ENCODE assay signal across 29 cellular contexts in genomic region chr2:198659471-198659870, GRCh38.
"Had no signal": no experiment of that assay in that cellular context is flagged by ENCODE, and none has a peak within 500 bp of the region (broad histone marks: within the 10 kb centered on the region; RNA-seq: fewer than 3 reads in every experiment).

No MANE protein-coding gene starts in this region.

- H3K4me3 ChIP-seq: left ventricle myocardium inferior, lung, neural progenitor cell, psoas muscle, right atrium auricular region, right lobe of liver, suprapubic skin, thoracic aorta, tibial artery, vagina had no signal

- H3K4me3 Mint-ChIP-seq: immature natural killer cell; mesothelial cell of epicardium; natural killer cell; nephron progenitor cell; neural progenitor cell; stimulated activated naive B cell treated with anti-CD40 and anti-IgM and Interleukin-4, amounts not matched to agents 10 μg/mL and 1 μg/mL and 100 μg/mL, for 72 hours; type B pancreatic cell had no signal

- H3K27ac Mint-ChIP-seq: immature natural killer cell; mesothelial cell of epicardium; naive B cell; natural killer cell; nephron progenitor cell; neural progenitor cell; stimulated activated naive B cell treated with anti-CD40 and anti-IgM and Interleukin-4, amounts not matched to agents 10 μg/mL and 1 μg/mL and 100 μg/mL, for 72 hours; type B pancreatic cell had no signal

- H3K9ac ChIP-seq: neural progenitor cell, parathyroid adenoma had no signal

- H3K9me3 ChIP-seq: left ventricle myocardium inferior, neutrophil, psoas muscle, right atrium auricular region, right lobe of liver, suprapubic skin, thoracic aorta, tibial artery, vagina had no signal

- H3K27me3 ChIP-seq: neural progenitor cell, neutrophil, right atrium auricular region, right lobe of liver, suprapubic skin, tibial artery, vagina had no signal

- H3K27ac ChIP-seq: left ventricle myocardium inferior, neural progenitor cell, neutrophil, parathyroid adenoma, psoas muscle, right atrium auricular region, right lobe of liver, suprapubic skin, thoracic aorta, tibial artery, vagina had no signal

- DNase-seq: head of caudate nucleus; hippocampal formation; immature natural killer cell; kidney; left ventricle myocardium inferior; mesendoderm; naive B cell; natural killer cell; nephron progenitor cell; occipital lobe; psoas muscle; right lobe of liver; stimulated activated CD4-positive, alpha-beta T cell treated with anti-CD3 and anti-CD28 coated beads, Interleukin-12 subunit alpha, Interleukin-12 subunit beta, amount 100 ng/mL, for 4 hours; stimulated activated CD4-positive, alpha-beta T cell treated with anti-CD3 and anti-CD28 coated beads, Interleukin-15, amount 100 ng/mL, for 24 hours; stimulated activated CD4-positive, alpha-beta T cell treated with anti-CD3 and anti-CD28 coated beads, Interleukin-2, amount 100 ng/mL, for 24 hours; stimulated activated CD4-positive, alpha-beta T cell treated with anti-CD3 and anti-CD28 coated beads, Interleukin-4, amount 100 ng/mL, for 1 hour; stimulated activated naive B cell treated with anti-CD40 and anti-IgM and Interleukin-4, amounts not matched to agents 10 μg/mL and 1 μg/mL and 100 μg/mL, for 72 hours; stimulated activated naive CD8-positive, alpha-beta T cell treated with anti-CD3 and anti-CD28 coated beads, Interleukin-15, Interleukin-2, amounts not matched to agents 100 U/mL and 50 U/mL, for 24 hours; tibial artery had no signal

- H3K79me2 ChIP-seq: parathyroid adenoma had no signal

- H3K4me2 ChIP-seq: neural progenitor cell had no signal

- ATAC-seq: natural killer cell; psoas muscle; right lobe of liver; stimulated activated naive B cell treated with anti-CD40 and anti-IgM and Interleukin-4, amounts not matched to agents 10 μg/mL and 1 μg/mL and 100 μg/mL, for 72 hours; stimulated activated naive CD8-positive, alpha-beta T cell treated with anti-CD3 and anti-CD28 coated beads, Interleukin-15, Interleukin-2, amounts not matched to agents 100 U/mL and 50 U/mL, for 24 hours had no signal

- H3K4me1 Mint-ChIP-seq: immature natural killer cell; naive B cell; natural killer cell; neural progenitor cell; stimulated activated naive B cell treated with anti-CD40 and anti-IgM and Interleukin-4, amounts not matched to agents 10 μg/mL and 1 μg/mL and 100 μg/mL, for 72 hours had no signal

- H3K9me3 Mint-ChIP-seq: mesothelial cell of epicardium; nephron progenitor cell; neural progenitor cell; stimulated activated naive B cell treated with anti-CD40 and anti-IgM and Interleukin-4, amounts not matched to agents 10 μg/mL and 1 μg/mL and 100 μg/mL, for 72 hours; type B pancreatic cell had no signal

- H3K36me3 Mint-ChIP-seq: immature natural killer cell; mesothelial cell of epicardium; naive B cell; natural killer cell; neural progenitor cell; stimulated activated naive B cell treated with anti-CD40 and anti-IgM and Interleukin-4, amounts not matched to agents 10 μg/mL and 1 μg/mL and 100 μg/mL, for 72 hours; type B pancreatic cell had no signal

- H3K36me3 ChIP-seq: left ventricle myocardium inferior, neural progenitor cell, neutrophil, right atrium auricular region, right lobe of liver, suprapubic skin, thoracic aorta, tibial artery, vagina had no signal

- H3K4me1 ChIP-seq: left ventricle myocardium inferior, neural progenitor cell, parathyroid adenoma, psoas muscle, right atrium auricular region, right lobe of liver, tibial artery, vagina had no signal

- H2AFZ ChIP-seq: neural progenitor cell, parathyroid adenoma had no signal

- H3K27me3 Mint-ChIP-seq: naive B cell; stimulated activated naive B cell treated with anti-CD40 and anti-IgM and Interleukin-4, amounts not matched to agents 10 μg/mL and 1 μg/mL and 100 μg/mL, for 72 hours; type B pancreatic cell had no signal
